1 cellular context compared by ENCODE assay signal in the genomic region with DNA sequence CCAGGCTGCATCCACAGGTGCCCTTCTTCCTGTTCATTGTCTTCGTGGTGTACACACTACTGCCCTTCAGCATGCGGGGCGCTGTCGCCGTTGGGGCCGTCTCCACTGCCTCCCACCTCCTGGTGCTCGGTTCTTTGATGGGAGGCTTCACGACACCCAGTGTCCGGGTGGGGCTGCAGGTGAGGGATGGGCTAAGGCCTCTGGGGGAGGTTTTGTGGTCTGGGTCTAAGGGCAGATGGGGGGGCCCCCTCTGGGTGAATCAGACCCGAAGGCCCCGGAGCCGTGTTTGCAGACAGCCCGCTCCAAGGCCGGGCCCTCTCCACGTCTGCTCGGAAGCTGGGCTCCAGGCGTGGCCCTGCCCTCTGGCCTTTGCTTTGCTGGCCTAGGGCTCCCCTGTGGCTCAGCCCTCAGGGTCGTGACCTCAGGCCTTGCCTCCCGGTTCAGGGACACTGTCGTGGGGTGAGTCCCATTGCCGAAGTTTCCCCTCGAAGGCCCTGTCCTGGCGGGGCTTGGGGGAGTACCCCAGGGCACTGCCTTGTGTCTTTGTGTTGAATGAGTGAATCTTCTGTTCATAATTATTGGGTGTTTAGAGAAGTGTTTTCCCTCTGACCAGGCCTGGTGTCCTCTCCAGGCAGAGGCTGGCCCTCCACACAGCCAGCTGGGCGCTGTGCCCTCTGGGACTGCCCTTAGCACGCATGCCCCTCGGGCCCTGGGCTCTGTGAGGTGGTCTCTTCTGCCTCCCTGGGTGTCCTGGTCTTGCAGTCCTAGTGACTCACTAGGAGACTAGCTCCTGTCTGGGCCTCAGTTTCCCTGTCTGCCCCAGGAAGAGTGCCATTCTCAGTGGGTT.
TF ChIP-seq lines count a peak whose summit lies in the region.

No MANE protein-coding gene starts in this region.

TF ChIP-seq in HepG2, 621 proteins besides CTCF, POLR2A, EP300 and RAD21 (continued from another document and continues in another):
- no peak for TF ChIP-seq SUZ12 (IDR thresholded peaks at IDR 0.05; ENCODE audit: low read depth, low read length)
- no peak for TF ChIP-seq BORCS8-MEF2B (CRISPR knock-in tag; IDR thresholded peaks at IDR 0.05)
- peak; percentile 74; the same call in 1 of the 2 replicates for TF ChIP-seq ZNF451 (CRISPR knock-in tag; IDR thresholded peaks at IDR 0.05)
- TF ChIP-seq, protein P1, sequence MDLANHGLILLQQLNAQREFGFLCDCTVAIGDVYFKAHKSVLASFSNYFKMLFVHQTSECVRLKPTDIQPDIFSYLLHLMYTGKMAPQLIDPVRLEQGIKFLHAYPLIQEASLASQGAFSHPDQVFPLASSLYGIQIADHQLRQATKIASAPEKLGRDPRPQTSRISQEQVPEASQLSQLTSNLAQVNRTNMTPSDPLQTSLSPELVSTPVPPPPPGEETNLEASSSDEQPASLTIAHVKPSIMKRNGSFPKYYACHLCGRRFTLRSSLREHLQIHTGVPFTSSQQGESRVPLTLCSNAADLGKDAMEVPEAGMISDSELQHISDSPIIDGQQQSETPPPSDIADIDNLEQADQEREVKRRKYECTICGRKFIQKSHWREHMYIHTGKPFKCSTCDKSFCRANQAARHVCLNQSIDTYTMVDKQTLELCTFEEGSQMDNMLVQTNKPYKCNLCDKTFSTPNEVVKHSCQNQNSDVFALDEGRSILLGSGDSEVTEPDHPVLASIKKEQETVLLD (CRISPR knock-in tag; IDR thresholded peaks at IDR 0.05; ENCODE audit: low read depth): no peak
- TF ChIP-seq HNRNPLL (IDR thresholded peaks at IDR 0.05; ENCODE audit: low read depth, low read length, poor library complexity, severe bottlenecking): peak; percentile 39
- no peak for TF ChIP-seq NCOA1 (CRISPR knock-in tag; IDR thresholded peaks at IDR 0.05)
- TF ChIP-seq, protein P2, sequence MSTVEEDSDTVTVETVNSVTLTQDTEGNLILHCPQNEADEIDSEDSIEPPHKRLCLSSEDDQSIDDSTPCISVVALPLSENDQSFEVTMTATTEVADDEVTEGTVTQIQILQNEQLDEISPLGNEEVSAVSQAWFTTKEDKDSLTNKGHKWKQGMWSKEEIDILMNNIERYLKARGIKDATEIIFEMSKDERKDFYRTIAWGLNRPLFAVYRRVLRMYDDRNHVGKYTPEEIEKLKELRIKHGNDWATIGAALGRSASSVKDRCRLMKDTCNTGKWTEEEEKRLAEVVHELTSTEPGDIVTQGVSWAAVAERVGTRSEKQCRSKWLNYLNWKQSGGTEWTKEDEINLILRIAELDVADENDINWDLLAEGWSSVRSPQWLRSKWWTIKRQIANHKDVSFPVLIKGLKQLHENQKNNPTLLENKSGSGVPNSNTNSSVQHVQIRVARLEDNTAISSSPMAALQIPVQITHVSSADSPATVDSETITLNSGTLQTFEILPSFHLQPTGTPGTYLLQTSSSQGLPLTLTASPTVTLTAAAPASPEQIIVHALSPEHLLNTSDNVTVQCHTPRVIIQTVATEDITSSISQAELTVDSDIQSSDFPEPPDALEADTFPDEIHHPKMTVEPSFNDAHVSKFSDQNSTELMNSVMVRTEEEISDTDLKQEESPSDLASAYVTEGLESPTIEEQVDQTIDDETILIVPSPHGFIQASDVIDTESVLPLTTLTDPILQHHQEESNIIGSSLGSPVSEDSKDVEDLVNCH (CRISPR knock-in tag; IDR thresholded peaks at IDR 0.05): no peak
- TF ChIP-seq FOXP1 (IDR thresholded peaks at IDR 0.05): no peak
- 0 out of 2 replicates have a peak, but pooled peaks have one; percentile 20 for TF ChIP-seq FOXP1 (CRISPR knock-in tag; IDR thresholded peaks at IDR 0.05)
- TF ChIP-seq MLLT10 (CRISPR knock-in tag; IDR thresholded peaks at IDR 0.05): no peak
- no peak for TF ChIP-seq HMGA1 (CRISPR knock-in tag; conservative IDR thresholded peaks at IDR 0.05)
- TF ChIP-seq, protein P3, sequence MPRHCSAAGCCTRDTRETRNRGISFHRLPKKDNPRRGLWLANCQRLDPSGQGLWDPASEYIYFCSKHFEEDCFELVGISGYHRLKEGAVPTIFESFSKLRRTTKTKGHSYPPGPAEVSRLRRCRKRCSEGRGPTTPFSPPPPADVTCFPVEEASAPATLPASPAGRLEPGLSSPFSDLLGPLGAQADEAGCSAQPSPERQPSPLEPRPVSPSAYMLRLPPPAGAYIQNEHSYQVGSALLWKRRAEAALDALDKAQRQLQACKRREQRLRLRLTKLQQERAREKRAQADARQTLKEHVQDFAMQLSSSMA (CRISPR knock-in tag; IDR thresholded peaks at IDR 0.05): no peak
- peak; percentile 95 for TF ChIP-seq ZFX (CRISPR knock-in tag; IDR thresholded peaks at IDR 0.05; ENCODE audit: low read depth)
- TF ChIP-seq ADNP (CRISPR knock-in tag; IDR thresholded peaks at IDR 0.05): no peak
- peak; percentile 65; the same call in 1 of the 2 replicates for TF ChIP-seq ZNF768 (CRISPR knock-in tag; IDR thresholded peaks at IDR 0.05)
- no peak for TF ChIP-seq ZSCAN20 (CRISPR knock-in tag; IDR thresholded peaks at IDR 0.05; ENCODE audit: borderline replicate concordance)
- TF ChIP-seq CREB1 (IDR thresholded peaks at IDR 0.05): no peak
- TF ChIP-seq CREB1 (CRISPR knock-in tag; IDR thresholded peaks at IDR 0.05): no peak
- TF ChIP-seq, protein P4, sequence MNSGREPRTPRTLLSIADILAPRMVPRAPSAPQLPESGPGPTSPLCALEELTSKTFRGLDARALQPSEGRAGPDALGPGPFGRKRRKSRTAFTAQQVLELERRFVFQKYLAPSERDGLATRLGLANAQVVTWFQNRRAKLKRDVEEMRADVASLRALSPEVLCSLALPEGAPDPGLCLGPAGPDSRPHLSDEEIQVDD (CRISPR knock-in tag; IDR thresholded peaks at IDR 0.05; ENCODE audit: borderline replicate concordance): no peak
- no peak for TF ChIP-seq PCBP1 (IDR thresholded peaks at IDR 0.05; ENCODE audit: borderline replicate concordance, low read depth, low read length)
- peak; percentile 63 for TF ChIP-seq IRF2 (CRISPR knock-in tag; IDR thresholded peaks at IDR 0.05)
- TF ChIP-seq NFE2L2 (IDR thresholded peaks at IDR 0.05; ENCODE audit: low read length): no peak
- TF ChIP-seq, protein P5, sequence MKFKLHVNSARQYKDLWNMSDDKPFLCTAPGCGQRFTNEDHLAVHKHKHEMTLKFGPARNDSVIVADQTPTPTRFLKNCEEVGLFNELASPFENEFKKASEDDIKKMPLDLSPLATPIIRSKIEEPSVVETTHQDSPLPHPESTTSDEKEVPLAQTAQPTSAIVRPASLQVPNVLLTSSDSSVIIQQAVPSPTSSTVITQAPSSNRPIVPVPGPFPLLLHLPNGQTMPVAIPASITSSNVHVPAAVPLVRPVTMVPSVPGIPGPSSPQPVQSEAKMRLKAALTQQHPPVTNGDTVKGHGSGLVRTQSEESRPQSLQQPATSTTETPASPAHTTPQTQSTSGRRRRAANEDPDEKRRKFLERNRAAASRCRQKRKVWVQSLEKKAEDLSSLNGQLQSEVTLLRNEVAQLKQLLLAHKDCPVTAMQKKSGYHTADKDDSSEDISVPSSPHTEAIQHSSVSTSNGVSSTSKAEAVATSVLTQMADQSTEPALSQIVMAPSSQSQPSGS (CRISPR knock-in tag; IDR thresholded peaks at IDR 0.05): peak; percentile 76
- no peak for TF ChIP-seq ZNF33A (CRISPR knock-in tag; IDR thresholded peaks at IDR 0.05; ENCODE audit: borderline replicate concordance)
- peak; percentile 71 for TF ChIP-seq ZNF616 (CRISPR knock-in tag; IDR thresholded peaks at IDR 0.05; ENCODE audit: low read depth)
- no peak for TF ChIP-seq POLR2AphosphoS2 (IDR thresholded peaks at IDR 0.05; ENCODE audit: low read depth, low read length)
- TF ChIP-seq KMT2B (CRISPR knock-in tag; IDR thresholded peaks at IDR 0.05): peak; percentile 66; the same call in 1 of the 2 replicates
- 0 out of 2 replicates have a peak, but pooled peaks have one; percentile 65 for TF ChIP-seq ZNF501 (CRISPR knock-in tag; IDR thresholded peaks at IDR 0.05)
- no peak for TF ChIP-seq REL (CRISPR knock-in tag; conservative IDR thresholded peaks at IDR 0.05)
- no peak for TF ChIP-seq MED13 (CRISPR knock-in tag; IDR thresholded peaks at IDR 0.05)
- TF ChIP-seq MEIS1 (CRISPR knock-in tag; IDR thresholded peaks at IDR 0.05; ENCODE audit: borderline replicate concordance): peak; percentile 74; the same call in 1 of the 2 replicates
- no peak for TF ChIP-seq SOX6 (IDR thresholded peaks at IDR 0.05)
- peak; percentile 84 for TF ChIP-seq SOX6 (CRISPR knock-in tag; IDR thresholded peaks at IDR 0.05)
- no peak for TF ChIP-seq SNRNP70 (IDR thresholded peaks at IDR 0.05; ENCODE audit: low read depth, low read length)
- TF ChIP-seq FOXM1 (CRISPR knock-in tag; IDR thresholded peaks at IDR 0.05): no peak
- TF ChIP-seq SNAI1 (CRISPR knock-in tag; IDR thresholded peaks at IDR 0.05; ENCODE audit: borderline replicate concordance): no peak; the same call in 1 of the 2 replicates
- 0 out of 2 replicates have a peak, but pooled peaks have one; percentile 30 for TF ChIP-seq ZNF614 (CRISPR knock-in tag; IDR thresholded peaks at IDR 0.05; ENCODE audit: borderline replicate concordance)
- TF ChIP-seq, protein P6, sequence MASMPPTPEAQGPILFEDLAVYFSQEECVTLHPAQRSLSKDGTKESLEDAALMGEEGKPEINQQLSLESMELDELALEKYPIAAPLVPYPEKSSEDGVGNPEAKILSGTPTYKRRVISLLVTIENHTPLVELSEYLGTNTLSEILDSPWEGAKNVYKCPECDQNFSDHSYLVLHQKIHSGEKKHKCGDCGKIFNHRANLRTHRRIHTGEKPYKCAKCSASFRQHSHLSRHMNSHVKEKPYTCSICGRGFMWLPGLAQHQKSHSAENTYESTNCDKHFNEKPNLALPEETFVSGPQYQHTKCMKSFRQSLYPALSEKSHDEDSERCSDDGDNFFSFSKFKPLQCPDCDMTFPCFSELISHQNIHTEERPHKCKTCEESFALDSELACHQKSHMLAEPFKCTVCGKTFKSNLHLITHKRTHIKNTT (CRISPR knock-in tag; IDR thresholded peaks at IDR 0.05): no peak
- no peak for TF ChIP-seq KLF13 (CRISPR knock-in tag; IDR thresholded peaks at IDR 0.05)
- TF ChIP-seq, protein P7, sequence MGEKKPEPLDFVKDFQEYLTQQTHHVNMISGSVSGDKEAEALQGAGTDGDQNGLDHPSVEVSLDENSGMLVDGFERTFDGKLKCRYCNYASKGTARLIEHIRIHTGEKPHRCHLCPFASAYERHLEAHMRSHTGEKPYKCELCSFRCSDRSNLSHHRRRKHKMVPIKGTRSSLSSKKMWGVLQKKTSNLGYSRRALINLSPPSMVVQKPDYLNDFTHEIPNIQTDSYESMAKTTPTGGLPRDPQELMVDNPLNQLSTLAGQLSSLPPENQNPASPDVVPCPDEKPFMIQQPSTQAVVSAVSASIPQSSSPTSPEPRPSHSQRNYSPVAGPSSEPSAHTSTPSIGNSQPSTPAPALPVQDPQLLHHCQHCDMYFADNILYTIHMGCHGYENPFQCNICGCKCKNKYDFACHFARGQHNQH (CRISPR knock-in tag; IDR thresholded peaks at IDR 0.05): peak; percentile 79
- TF ChIP-seq ZNF546 (CRISPR knock-in tag; conservative IDR thresholded peaks at IDR 0.05): peak; percentile 48; the same call in 1 of the 2 replicates
- TF ChIP-seq, protein P8, sequence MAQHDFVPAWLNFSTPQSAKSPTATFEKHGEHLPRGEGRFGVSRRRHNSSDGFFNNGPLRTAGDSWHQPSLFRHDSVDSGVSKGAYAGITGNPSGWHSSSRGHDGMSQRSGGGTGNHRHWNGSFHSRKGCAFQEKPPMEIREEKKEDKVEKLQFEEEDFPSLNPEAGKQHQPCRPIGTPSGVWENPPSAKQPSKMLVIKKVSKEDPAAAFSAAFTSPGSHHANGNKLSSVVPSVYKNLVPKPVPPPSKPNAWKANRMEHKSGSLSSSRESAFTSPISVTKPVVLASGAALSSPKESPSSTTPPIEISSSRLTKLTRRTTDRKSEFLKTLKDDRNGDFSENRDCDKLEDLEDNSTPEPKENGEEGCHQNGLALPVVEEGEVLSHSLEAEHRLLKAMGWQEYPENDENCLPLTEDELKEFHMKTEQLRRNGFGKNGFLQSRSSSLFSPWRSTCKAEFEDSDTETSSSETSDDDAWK (CRISPR knock-in tag; IDR thresholded peaks at IDR 0.05): no peak
- TF ChIP-seq, protein P9, sequence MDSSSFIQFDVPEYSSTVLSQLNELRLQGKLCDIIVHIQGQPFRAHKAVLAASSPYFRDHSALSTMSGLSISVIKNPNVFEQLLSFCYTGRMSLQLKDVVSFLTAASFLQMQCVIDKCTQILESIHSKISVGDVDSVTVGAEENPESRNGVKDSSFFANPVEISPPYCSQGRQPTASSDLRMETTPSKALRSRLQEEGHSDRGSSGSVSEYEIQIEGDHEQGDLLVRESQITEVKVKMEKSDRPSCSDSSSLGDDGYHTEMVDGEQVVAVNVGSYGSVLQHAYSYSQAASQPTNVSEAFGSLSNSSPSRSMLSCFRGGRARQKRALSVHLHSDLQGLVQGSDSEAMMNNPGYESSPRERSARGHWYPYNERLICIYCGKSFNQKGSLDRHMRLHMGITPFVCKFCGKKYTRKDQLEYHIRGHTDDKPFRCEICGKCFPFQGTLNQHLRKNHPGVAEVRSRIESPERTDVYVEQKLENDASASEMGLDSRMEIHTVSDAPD (CRISPR knock-in tag; IDR thresholded peaks at IDR 0.05): no peak
- peak; percentile 66 for TF ChIP-seq SOX5 (CRISPR knock-in tag; IDR thresholded peaks at IDR 0.05; ENCODE audit: borderline replicate concordance)
- TF ChIP-seq, protein P10, sequence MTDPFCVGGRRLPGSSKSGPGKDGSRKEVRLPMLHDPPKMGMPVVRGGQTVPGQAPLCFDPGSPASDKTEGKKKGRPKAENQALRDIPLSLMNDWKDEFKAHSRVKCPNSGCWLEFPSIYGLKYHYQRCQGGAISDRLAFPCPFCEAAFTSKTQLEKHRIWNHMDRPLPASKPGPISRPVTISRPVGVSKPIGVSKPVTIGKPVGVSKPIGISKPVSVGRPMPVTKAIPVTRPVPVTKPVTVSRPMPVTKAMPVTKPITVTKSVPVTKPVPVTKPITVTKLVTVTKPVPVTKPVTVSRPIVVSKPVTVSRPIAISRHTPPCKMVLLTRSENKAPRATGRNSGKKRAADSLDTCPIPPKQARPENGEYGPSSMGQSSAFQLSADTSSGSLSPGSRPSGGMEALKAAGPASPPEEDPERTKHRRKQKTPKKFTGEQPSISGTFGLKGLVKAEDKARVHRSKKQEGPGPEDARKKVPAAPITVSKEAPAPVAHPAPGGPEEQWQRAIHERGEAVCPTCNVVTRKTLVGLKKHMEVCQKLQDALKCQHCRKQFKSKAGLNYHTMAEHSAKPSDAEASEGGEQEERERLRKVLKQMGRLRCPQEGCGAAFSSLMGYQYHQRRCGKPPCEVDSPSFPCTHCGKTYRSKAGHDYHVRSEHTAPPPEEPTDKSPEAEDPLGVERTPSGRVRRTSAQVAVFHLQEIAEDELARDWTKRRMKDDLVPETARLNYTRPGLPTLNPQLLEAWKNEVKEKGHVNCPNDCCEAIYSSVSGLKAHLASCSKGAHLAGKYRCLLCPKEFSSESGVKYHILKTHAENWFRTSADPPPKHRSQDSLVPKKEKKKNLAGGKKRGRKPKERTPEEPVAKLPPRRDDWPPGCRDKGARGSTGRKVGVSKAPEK (CRISPR knock-in tag; IDR thresholded peaks at IDR 0.05; ENCODE audit: borderline replicate concordance): 0 out of 2 replicates have a peak, but pooled peaks have one; percentile 34
- TF ChIP-seq, protein P11, sequence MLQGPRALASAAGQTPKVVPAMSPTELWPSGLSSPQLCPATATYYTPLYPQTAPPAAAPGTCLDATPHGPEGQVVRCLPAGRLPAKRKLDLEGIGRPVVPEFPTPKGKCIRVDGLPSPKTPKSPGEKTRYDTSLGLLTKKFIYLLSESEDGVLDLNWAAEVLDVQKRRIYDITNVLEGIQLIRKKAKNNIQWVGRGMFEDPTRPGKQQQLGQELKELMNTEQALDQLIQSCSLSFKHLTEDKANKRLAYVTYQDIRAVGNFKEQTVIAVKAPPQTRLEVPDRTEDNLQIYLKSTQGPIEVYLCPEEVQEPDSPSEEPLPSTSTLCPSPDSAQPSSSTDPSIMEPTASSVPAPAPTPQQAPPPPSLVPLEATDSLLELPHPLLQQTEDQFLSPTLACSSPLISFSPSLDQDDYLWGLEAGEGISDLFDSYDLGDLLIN (CRISPR knock-in tag; IDR thresholded peaks at IDR 0.05; ENCODE audit: borderline replicate concordance): no peak
